ENCODE assay signal across 1 cellular context in genomic region chrX:24494544-24495113, GRCh38.
TF ChIP-seq lines count a peak whose summit lies in the region.

No MANE protein-coding gene starts in this region.

TF ChIP-seq in SK-N-SH, 30 proteins besides CTCF, POLR2A, EP300 and RAD21:
- TF ChIP-seq USF1 (IDR thresholded peaks at IDR 0.05; ENCODE audit: borderline replicate concordance, low read depth) (no peak), SMC3 (IDR thresholded peaks at IDR 0.05; ENCODE audit: low read depth, low read length) (no peak), MAX (IDR thresholded peaks at IDR 0.05; ENCODE audit: low read depth) (no peak), RXRA (IDR thresholded peaks at IDR 0.05; ENCODE audit: borderline replicate concordance, low read depth) (no peak), YY1 (IDR thresholded peaks at IDR 0.05; ENCODE audit: low read depth) (no peak), EZH2phosphoT487 (IDR thresholded peaks at IDR 0.05; ENCODE audit: borderline replicate concordance, low read depth) (no peak), ELF1 (IDR thresholded peaks at IDR 0.05) (no peak), REST (IDR thresholded peaks at IDR 0.05; ENCODE audit: low read depth, low read length) (no peak), RFX5 (IDR thresholded peaks at IDR 0.05; ENCODE audit: low read length) (no peak), TCF12 (IDR thresholded peaks at IDR 0.05) (no peak), NRF1 (IDR thresholded peaks at IDR 0.05; ENCODE audit: low read depth, low read length) (no peak), MEF2A (IDR thresholded peaks at IDR 0.05; ENCODE audit: borderline replicate concordance, low read depth) (no peak), TAF1 (IDR thresholded peaks at IDR 0.05; ENCODE audit: borderline replicate concordance, low read depth, low read length) (no peak), USF2 (IDR thresholded peaks at IDR 0.05; ENCODE audit: borderline replicate concordance, low read depth, low read length) (no peak), FOXM1 (IDR thresholded peaks at IDR 0.05; ENCODE audit: low read depth) (no peak), FOXJ3 (CRISPR knock-in tag; IDR thresholded peaks at IDR 0.05) (no peak), TEAD4 (IDR thresholded peaks at IDR 0.05; ENCODE audit: borderline replicate concordance, insufficient read depth) (no peak)
- TF ChIP-seq, protein P1, sequence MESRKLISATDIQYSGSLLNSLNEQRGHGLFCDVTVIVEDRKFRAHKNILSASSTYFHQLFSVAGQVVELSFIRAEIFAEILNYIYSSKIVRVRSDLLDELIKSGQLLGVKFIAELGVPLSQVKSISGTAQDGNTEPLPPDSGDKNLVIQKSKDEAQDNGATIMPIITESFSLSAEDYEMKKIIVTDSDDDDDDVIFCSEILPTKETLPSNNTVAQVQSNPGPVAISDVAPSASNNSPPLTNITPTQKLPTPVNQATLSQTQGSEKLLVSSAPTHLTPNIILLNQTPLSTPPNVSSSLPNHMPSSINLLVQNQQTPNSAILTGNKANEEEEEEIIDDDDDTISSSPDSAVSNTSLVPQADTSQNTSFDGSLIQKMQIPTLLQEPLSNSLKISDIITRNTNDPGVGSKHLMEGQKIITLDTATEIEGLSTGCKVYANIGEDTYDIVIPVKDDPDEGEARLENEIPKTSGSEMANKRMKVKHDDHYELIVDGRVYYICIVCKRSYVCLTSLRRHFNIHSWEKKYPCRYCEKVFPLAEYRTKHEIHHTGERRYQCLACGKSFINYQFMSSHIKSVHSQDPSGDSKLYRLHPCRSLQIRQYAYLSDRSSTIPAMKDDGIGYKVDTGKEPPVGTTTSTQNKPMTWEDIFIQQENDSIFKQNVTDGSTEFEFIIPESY (IDR thresholded peaks at IDR 0.05; ENCODE audit: borderline replicate concordance, low read depth) = no peak
TF ChIP-seq in SK-N-SH: peak in this region for 0.
